ENCODE assay signal across 28 cellular contexts in genomic region chr1:155623357-155623756, GRCh38.
"Had no signal": no experiment of that assay in that cellular context is flagged by ENCODE, and none has a peak within 500 bp of the region (broad histone marks: within the 10 kb centered on the region; RNA-seq: fewer than 3 reads in every experiment).

No MANE protein-coding gene starts in this region.

- H3K27ac Mint-ChIP-seq: natural killer cell; nephron; neural progenitor cell; progenitor cell of endocrine pancreas; stimulated activated effector memory CD8-positive, alpha-beta T cell treated with anti-CD3 and anti-CD28 coated beads, Interleukin-12 subunit alpha, Interleukin-12 subunit beta, amount 100 ng/mL, for 72 hours; stimulated activated naive B cell treated with anti-CD40 and anti-IgM and Interleukin-4, amounts not matched to agents 10 μg/mL and 1 μg/mL and 100 μg/mL, for 72 hours; stimulated activated naive CD8-positive, alpha-beta T cell treated with anti-CD3 and anti-CD28 coated beads, Interleukin-15, Interleukin-2, amounts not matched to agents 100 ng/mL and 50 ng/mL, for 24 hours had no signal

- H3K4me1 Mint-ChIP-seq: natural killer cell; nephron; stimulated activated effector memory CD8-positive, alpha-beta T cell treated with anti-CD3 and anti-CD28 coated beads, Interleukin-12 subunit alpha, Interleukin-12 subunit beta, amount 100 ng/mL, for 72 hours; stimulated activated naive B cell treated with anti-CD40 and anti-IgM and Interleukin-4, amounts not matched to agents 10 μg/mL and 1 μg/mL and 100 μg/mL, for 72 hours had no signal

- H3K27me3 Mint-ChIP-seq: progenitor cell of endocrine pancreas; stimulated activated naive B cell treated with anti-CD40 and anti-IgM and Interleukin-4, amounts not matched to agents 10 μg/mL and 1 μg/mL and 100 μg/mL, for 72 hours; stimulated activated naive CD8-positive, alpha-beta T cell treated with anti-CD3 and anti-CD28 coated beads, Interleukin-15, Interleukin-2, amounts not matched to agents 100 ng/mL and 50 ng/mL, for 24 hours had no signal

- H3K27me3 ChIP-seq: neural progenitor cell, ovary, stomach, thyroid gland, tibial nerve, upper lobe of left lung, vagina had no signal

- H3K9me3 ChIP-seq: ovary, psoas muscle, stomach, thoracic aorta, thyroid gland, tibial nerve, upper lobe of left lung, vagina had no signal

- H3K9me3 Mint-ChIP-seq: natural killer cell; stimulated activated effector memory CD8-positive, alpha-beta T cell treated with anti-CD3 and anti-CD28 coated beads, Interleukin-12 subunit alpha, Interleukin-12 subunit beta, amount 100 ng/mL, for 72 hours; stimulated activated naive B cell treated with anti-CD40 and anti-IgM and Interleukin-4, amounts not matched to agents 10 μg/mL and 1 μg/mL and 100 μg/mL, for 72 hours; stimulated activated naive CD8-positive, alpha-beta T cell treated with anti-CD3 and anti-CD28 coated beads, Interleukin-15, Interleukin-2, amounts not matched to agents 100 ng/mL and 50 ng/mL, for 24 hours had no signal

- H3K4me1 ChIP-seq: neural progenitor cell, parathyroid adenoma, psoas muscle, stomach, thyroid gland, tibial nerve, upper lobe of left lung, vagina had no signal

- DNase-seq: natural killer cell; occipital lobe; ovary; posterior cingulate gyrus; psoas muscle; right cardiac atrium; stimulated activated CD4-positive, alpha-beta T cell treated with anti-CD3 and anti-CD28 coated beads, Interleukin-15, amount 100 ng/mL, for 24 hours; stimulated activated CD4-positive, alpha-beta T cell treated with anti-CD3 and anti-CD28 coated beads, Interleukin-2, amount 100 ng/mL, for 24 hours; stimulated activated CD4-positive, alpha-beta T cell treated with anti-CD3 and anti-CD28 coated beads, Interleukin-2, amount 100 ng/mL, for 48 hours; stimulated activated CD4-positive, alpha-beta T cell treated with anti-CD3 and anti-CD28 coated beads, Interleukin-4, amount 100 ng/mL, for 24 hours; stimulated activated naive B cell treated with anti-CD40 and anti-IgM and Interleukin-4, amounts not matched to agents 10 μg/mL and 1 μg/mL and 100 μg/mL, for 72 hours; stimulated activated naive CD4-positive, alpha-beta T cell treated with Interleukin-2 at 50 U/mL for 16 hours; stomach; thyroid gland; trophoblast cell; upper lobe of left lung had no signal

- H3K4me2 ChIP-seq: neural progenitor cell had no signal

- H3K36me3 Mint-ChIP-seq: natural killer cell; neural progenitor cell; stimulated activated effector memory CD8-positive, alpha-beta T cell treated with anti-CD3 and anti-CD28 coated beads, Interleukin-12 subunit alpha, Interleukin-12 subunit beta, amount 100 ng/mL, for 72 hours had no signal

- ATAC-seq: natural killer cell; psoas muscle; right cardiac atrium; sciatic nerve; stimulated activated effector memory CD8-positive, alpha-beta T cell treated with anti-CD3 and anti-CD28 coated beads, Interleukin-12 subunit alpha, Interleukin-12 subunit beta, amount 100 ng/mL, for 72 hours; stimulated activated naive B cell treated with anti-CD40 and anti-IgM and Interleukin-4, amounts not matched to agents 10 μg/mL and 1 μg/mL and 100 μg/mL, for 72 hours had no signal

- FAIRE-seq: urothelium cell line had no signal

- H3K4me3 ChIP-seq: neural progenitor cell, ovary, psoas muscle, skin epidermis, stomach, thoracic aorta, thyroid gland, tibial nerve, upper lobe of left lung, vagina had no signal

- H3K27ac ChIP-seq: neural progenitor cell, ovary, parathyroid adenoma, psoas muscle, skin epidermis, stomach, thoracic aorta, thyroid gland, tibial nerve, upper lobe of left lung, vagina had no signal

- H3K4me3 Mint-ChIP-seq: natural killer cell; nephron; neural progenitor cell; stimulated activated effector memory CD8-positive, alpha-beta T cell treated with anti-CD3 and anti-CD28 coated beads, Interleukin-12 subunit alpha, Interleukin-12 subunit beta, amount 100 ng/mL, for 72 hours; stimulated activated naive B cell treated with anti-CD40 and anti-IgM and Interleukin-4, amounts not matched to agents 10 μg/mL and 1 μg/mL and 100 μg/mL, for 72 hours; stimulated activated naive CD8-positive, alpha-beta T cell treated with anti-CD3 and anti-CD28 coated beads, Interleukin-15, Interleukin-2, amounts not matched to agents 100 ng/mL and 50 ng/mL, for 24 hours had no signal

- H3K36me3 ChIP-seq: neural progenitor cell, ovary, stomach, thoracic aorta, thyroid gland, tibial nerve, upper lobe of left lung, vagina had no signal
